ENCODE assay signal across 10 cellular contexts in genomic region chr2:196696423-196697073, GRCh38. TPM values are rescaled to one million over a fixed set of nuclear protein-coding genes. Genes with fewer than 3 reads are reported as not detected.
DNase-seq lines count a peak whose midpoint lies in the region; ATAC-seq, FAIRE-seq and TF ChIP-seq lines count a peak whose summit lies in the region.
"Had no signal": no experiment of that assay in that cellular context is flagged by ENCODE, and none has a peak within 500 bp of the region (broad histone marks: within the 10 kb centered on the region; RNA-seq: fewer than 3 reads in every experiment).

No MANE protein-coding gene starts in this region.

- H3K4me1 Mint-ChIP-seq in natural killer cell treated with Interleukin-12 subunit alpha and Interleukin-12 subunit beta and Interleukin-15 and Interleukin-18, amount 100 ng/mL, for 72 hours (ENCODE audit: low read depth in 2 of 2) = no peaks in the 10 kb centered on the region

- no peaks in the 10 kb centered on the region for H3K27me3 Mint-ChIP-seq in natural killer cell treated with Interleukin-12 subunit alpha and Interleukin-12 subunit beta and Interleukin-15 and Interleukin-18, amount 100 ng/mL, for 72 hours

- ATAC-seq in omental fat pad (ENCODE audit: low FRiP score) (peak; percentile 68), HG03439 (IDR thresholded peaks at IDR 0.05; ENCODE audit: unreplicated experiment) (no peak), HG02642 (IDR thresholded peaks at IDR 0.05; ENCODE audit: poor library complexity, unreplicated experiment) (no peak), GM18502 (IDR thresholded peaks at IDR 0.05; ENCODE audit: poor library complexity, unreplicated experiment) (no peak)
- no peak for ATAC-seq in natural killer cell treated with Interleukin-12 subunit alpha and Interleukin-12 subunit beta and Interleukin-15 and Interleukin-18, amount 100 ng/mL, for 72 hours

- no peak overlapping the region for H3K4me3 Mint-ChIP-seq in natural killer cell treated with Interleukin-12 subunit alpha and Interleukin-12 subunit beta and Interleukin-15 and Interleukin-18, amount 100 ng/mL, for 72 hours

- no peak overlapping the region for H3K27ac ChIP-seq in epithelial cell of prostate

- TF ChIP-seq CTCF in omental fat pad (IDR thresholded peaks at IDR 0.05) = no peak

- no peaks in the 10 kb centered on the region for H3K36me3 Mint-ChIP-seq in natural killer cell treated with Interleukin-12 subunit alpha and Interleukin-12 subunit beta and Interleukin-15 and Interleukin-18, amount 100 ng/mL, for 72 hours

- H3K27ac Mint-ChIP-seq in natural killer cell treated with Interleukin-12 subunit alpha and Interleukin-12 subunit beta and Interleukin-15 and Interleukin-18, amount 100 ng/mL, for 72 hours = no peak overlapping the region

- H3K9me3 Mint-ChIP-seq in natural killer cell treated with Interleukin-12 subunit alpha and Interleukin-12 subunit beta and Interleukin-15 and Interleukin-18, amount 100 ng/mL, for 72 hours = no peaks in the 10 kb centered on the region

- no peak for TF ChIP-seq POLR2A in GM12892 (IDR thresholded peaks at IDR 0.05; ENCODE audit: low read depth, low read length)

- FAIRE-seq in GM12892 (lab: Jason Lieb, UNC) = peak; percentile 42

- DNase-seq in GM12892 (ENCODE audit: insufficient read length) = no peak
- peak; percentile 27 for DNase-seq in NCI-H146 treated with DMSO at 0.1 percent for 48 hours (lab: John Stamatoyannopoulos, UW; ENCODE audit: unreplicated experiment)
- DNase-seq in epithelial cell of prostate (ENCODE audit: low read depth, low spot score) = peak; percentile 51
- no peak for DNase-seq in omental fat pad (ENCODE audit: low spot score)
- no peak for DNase-seq in natural killer cell treated with Interleukin-12 subunit alpha and Interleukin-12 subunit beta and Interleukin-15 and Interleukin-18, amount 100 ng/mL, for 72 hours (ENCODE audit: low spot score)
- DNase-seq: activated T-cell treated with anti-CD3 and anti-CD28 coated beads for 4 hours; stimulated activated CD4-positive, alpha-beta T cell treated with anti-CD3 and anti-CD28 coated beads, Interleukin-12 subunit alpha, Interleukin-12 subunit beta, amount 100 ng/mL, for 4 hours had no signal

RNA-seq across cellular contexts. Expression of gene CCDC150, which starts 57.0 kb away (rescaled TPM):
- polyA plus RNA-seq in GM12892 (2012; ENCODE audit: missing spikeins) = 6.8 TPM
- total RNA-seq in omental fat pad = 1 to 10 TPM in 2 of 4 donors, under 1 TPM in 1, not detected in 1; 0.72 to 2.0 (median 1.4) TPM
- 10 to 100 TPM; 12.0 to 43.5 TPM for total RNA-seq in natural killer cell treated with Interleukin-12 subunit alpha and Interleukin-12 subunit beta and Interleukin-15 and Interleukin-18, amount 100 ng/mL, for 72 hours

Comparison
In these comparisons a context has a peak if more than half of its experiments do, and no peak if none do; other contexts are left out.
1. DNase-seq: peak in NCI-H146 treated with DMSO at 0.1 percent for 48 hours (single experiment) and epithelial cell of prostate (single experiment); none in GM12892 (single experiment), omental fat pad (single experiment) and natural killer cell treated with Interleukin-12 subunit alpha and Interleukin-12 subunit beta and Interleukin-15 and Interleukin-18, amount 100 ng/mL, for 72 hours (single experiment).
2. RNA of gene CCDC150, which starts 57.0 kb away (total RNA-seq): 12.0 to 43.5 TPM in natural killer cell treated with Interleukin-12 subunit alpha and Interleukin-12 subunit beta and Interleukin-15 and Interleukin-18, amount 100 ng/mL, for 72 hours; 0.72 to 2.0 TPM in omental fat pad; every median in the first group is over 4 times any median in the second.